Comparison of ENCODE assay signal across 7 cellular contexts in the genomic region with DNA sequence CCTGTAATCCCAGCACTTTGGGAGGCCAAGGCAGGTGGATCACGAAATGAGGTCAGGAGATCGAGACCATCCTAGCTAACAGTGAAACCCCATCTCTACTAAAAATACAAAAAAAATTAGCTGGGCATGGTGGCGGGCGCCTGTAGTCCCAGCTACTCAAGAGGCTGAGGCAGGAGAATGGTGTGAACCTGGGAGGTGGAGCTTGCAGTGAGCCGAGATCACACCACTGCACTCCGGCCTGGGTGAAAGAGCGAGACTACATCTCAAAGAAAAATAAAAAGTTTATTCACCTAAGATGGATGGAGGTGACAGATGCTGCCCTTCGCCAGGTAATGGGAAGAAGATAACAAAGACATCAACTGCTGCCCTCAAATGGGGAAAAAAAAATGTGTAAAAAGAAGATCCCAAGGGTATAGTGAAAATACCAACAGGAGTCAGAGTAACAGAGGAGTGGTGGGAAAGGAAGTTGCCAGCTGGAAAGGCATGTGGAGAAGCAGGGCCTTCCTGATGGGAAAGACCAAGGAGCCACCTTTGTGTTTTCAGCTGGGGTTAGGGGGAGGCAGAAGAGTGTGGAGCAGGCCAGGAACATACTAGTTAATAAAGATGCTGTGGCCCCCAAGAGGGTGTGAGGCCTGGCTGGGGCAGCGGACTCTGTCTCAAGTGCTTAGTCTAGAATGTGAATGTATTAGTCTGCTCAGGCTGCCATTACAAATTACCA. TPM values are rescaled to one million over a fixed set of nuclear protein-coding genes. Genes with fewer than 3 reads are reported as not detected.
A peak's percentile ranks its signal among the peaks of the same experiment; 100 is the strongest.
DNase-seq lines count a peak whose midpoint lies in the region; ATAC-seq, FAIRE-seq and TF ChIP-seq lines count a peak whose summit lies in the region.
"Not testable (repeated sequence)": the region's sequence is repeated elsewhere in the genome, so short reads cannot be mapped to it uniquely, and the experiment has no call there.

No MANE protein-coding gene starts in this region.

- not testable (repeated sequence) for FAIRE-seq in K562 (lab: Jason Lieb, UNC)

- peaks cover 16% of the 10 kb centered on the region for H3K36me3 ChIP-seq in CD4-positive, alpha-beta memory T cell (ENCODE audit: insufficient read depth, low read length)
- H3K36me3 ChIP-seq in K562 (ENCODE audit: control insufficient read depth, insufficient read depth, low read length) (peaks cover 62% of the 10 kb centered on the region), osteoblast (ENCODE audit: insufficient read depth, low read length) (peaks cover 18% of the 10 kb centered on the region)

- not testable (repeated sequence) for DNase-seq in CD4-positive, alpha-beta memory T cell; activated CD8-positive, alpha-beta memory T cell treated with anti-CD3 and anti-CD28 coated beads, Interleukin-2, amount 10 ng/mL, durations not matched to agents 7 days and 5 days; endothelial cell (ENCODE audit: low spot score); osteoblast (ENCODE audit: insufficient read length, low spot score, missing footprints)
- DNase-seq in NCI-H2171 treated with DMSO at 0.1 percent for 48 hours (lab: John Stamatoyannopoulos, UW) (peak; percentile 91), K562 (ENCODE audit: extremely low read depth in 1 of 4, low spot score in 3 of 4) (peak in 1 of 4 experiments; percentile 30)

- H3K9me3 ChIP-seq in CD4-positive, alpha-beta memory T cell (ENCODE audit: control insufficient read depth in 1 of 2, low read length in 2 of 2); K562 (replicated peaks; ENCODE audit: control insufficient read depth, insufficient read depth, low read depth, low read length); osteoblast (ENCODE audit: low read depth, low read length): not testable (repeated sequence)

- peaks cover 38% of the 10 kb centered on the region for H3K79me2 ChIP-seq in K562 (ENCODE audit: control insufficient read depth, insufficient read depth, low read length)
- peaks cover 24% of the 10 kb centered on the region for H3K79me2 ChIP-seq in osteoblast (ENCODE audit: insufficient read depth, low read length)

- H3K4me2 ChIP-seq in K562 (ENCODE audit: insufficient read depth, low read length); osteoblast (ENCODE audit: insufficient read depth, low read length): not testable (repeated sequence)

- not testable (repeated sequence) for H3K4me1 ChIP-seq in CD4-positive, alpha-beta memory T cell (ENCODE audit: insufficient read depth, low read length); osteoblast (ENCODE audit: insufficient read depth, low read length)
- peaks cover 5 to 18% of the 10 kb centered on the region in 2 experiments for H3K4me1 ChIP-seq in K562 (replicated peaks in 1 of 2; ENCODE audit: control insufficient read depth in 2 of 2, insufficient read depth in 2 of 2, low read length in 2 of 2)

- not testable (repeated sequence) for TF ChIP-seq EP300 in K562 (IDR thresholded peaks at IDR 0.05; ENCODE audit: low read length)

- intact Hi-C loops in CD4-positive, alpha-beta memory T cell (cut with micrococcal nuclease); K562 (cut with micrococcal nuclease): not testable (repeated sequence)

- H2AFZ ChIP-seq in K562 (ENCODE audit: low read depth, low read length); osteoblast (ENCODE audit: low read length): not testable (repeated sequence)

- not testable (repeated sequence) for H3K27me3 ChIP-seq in CD4-positive, alpha-beta memory T cell (ENCODE audit: insufficient read depth, low read length); K562 (ENCODE audit: control insufficient read depth in 2 of 2, insufficient read depth in 2 of 2, low read length in 2 of 2); osteoblast (ENCODE audit: insufficient read depth, low read length)

- not testable (repeated sequence) for TF ChIP-seq POLR2A in K562 (conservative IDR thresholded peaks at IDR 0.05)

- peaks cover 5 to 22% (median 10%) of the 10 kb centered on the region in 4 donors for H3K4me1 Mint-ChIP-seq in CD4-positive, alpha-beta memory T cell
- H3K4me1 Mint-ChIP-seq in activated CD8-positive, alpha-beta memory T cell treated with anti-CD3 and anti-CD28 coated beads, Interleukin-2, amount 10 ng/mL, durations not matched to agents 7 days and 5 days: peaks cover 20% of the 10 kb centered on the region
- H3K4me1 Mint-ChIP-seq in endothelial cell (ENCODE audit: unreplicated experiment): peaks cover 19% of the 10 kb centered on the region
- H3K4me1 Mint-ChIP-seq in stimulated activated memory B cell treated with anti-CD40 and anti-IgM and Interleukin-4, amounts not matched to agents 10 μg/mL and 1 μg/mL and 100 μg/mL, for 72 hours: peaks cover 43% of the 10 kb centered on the region

- H3K27me3 Mint-ChIP-seq in CD4-positive, alpha-beta memory T cell; activated CD8-positive, alpha-beta memory T cell treated with anti-CD3 and anti-CD28 coated beads, Interleukin-2, amount 10 ng/mL, durations not matched to agents 7 days and 5 days; endothelial cell (ENCODE audit: unreplicated experiment); stimulated activated memory B cell treated with anti-CD40 and anti-IgM and Interleukin-4, amounts not matched to agents 10 μg/mL and 1 μg/mL and 100 μg/mL, for 72 hours: not testable (repeated sequence)

- not testable (repeated sequence) for H4K20me1 ChIP-seq in K562 (replicated peaks; ENCODE audit: control insufficient read depth, insufficient read depth, low read length); osteoblast (ENCODE audit: insufficient read depth, low read length)

- CTCF ChIA-PET in CD4-positive, alpha-beta memory T cell (lab: Charles Lee; ENCODE audit: partially characterized antibody); activated CD8-positive, alpha-beta memory T cell treated with anti-CD3 and anti-CD28 coated beads, Interleukin-2, amount 10 ng/mL, durations not matched to agents 7 days and 5 days (lab: Charles Lee); K562 (lab: Yijun Ruan, JAX; ENCODE audit: low intra/inter-chr PET ratio): not testable (repeated sequence)

- H3K9me1 ChIP-seq in K562 (ENCODE audit: control insufficient read depth, insufficient read depth, low read length): not testable (repeated sequence)

- H3K4me3 Mint-ChIP-seq in CD4-positive, alpha-beta memory T cell; activated CD8-positive, alpha-beta memory T cell treated with anti-CD3 and anti-CD28 coated beads, Interleukin-2, amount 10 ng/mL, durations not matched to agents 7 days and 5 days; stimulated activated memory B cell treated with anti-CD40 and anti-IgM and Interleukin-4, amounts not matched to agents 10 μg/mL and 1 μg/mL and 100 μg/mL, for 72 hours: not testable (repeated sequence)
- H3K4me3 Mint-ChIP-seq in endothelial cell (ENCODE audit: unreplicated experiment): peak overlapping the region; percentile 7

- H3K9ac ChIP-seq in K562 (ENCODE audit: insufficient read depth in 1 of 2, low read depth in 2 of 2, low read length in 2 of 2): not testable (repeated sequence)

- ATAC-seq in activated CD8-positive, alpha-beta memory T cell treated with anti-CD3 and anti-CD28 coated beads, Interleukin-2, amount 10 ng/mL, durations not matched to agents 7 days and 5 days; K562; stimulated activated memory B cell treated with anti-CD40 and anti-IgM and Interleukin-4, amounts not matched to agents 10 μg/mL and 1 μg/mL and 100 μg/mL, for 72 hours: not testable (repeated sequence)

- peaks cover 7 to 38% of the 10 kb centered on the region in 2 donors for H3K36me3 Mint-ChIP-seq in CD4-positive, alpha-beta memory T cell
- peaks cover 23% of the 10 kb centered on the region for H3K36me3 Mint-ChIP-seq in activated CD8-positive, alpha-beta memory T cell treated with anti-CD3 and anti-CD28 coated beads, Interleukin-2, amount 10 ng/mL, durations not matched to agents 7 days and 5 days
- not testable (repeated sequence) for H3K36me3 Mint-ChIP-seq in endothelial cell (ENCODE audit: low read depth, unreplicated experiment)
- peaks cover 15% of the 10 kb centered on the region for H3K36me3 Mint-ChIP-seq in stimulated activated memory B cell treated with anti-CD40 and anti-IgM and Interleukin-4, amounts not matched to agents 10 μg/mL and 1 μg/mL and 100 μg/mL, for 72 hours

- in situ Hi-C loops in K562 (cut with MboI): not testable (repeated sequence)

- TF ChIP-seq CTCF in K562 (IDR thresholded peaks at IDR 0.05 in 2 of 3, conservative IDR thresholded peaks at IDR 0.05 in 1 of 3; ENCODE audit: insufficient read depth in 2 of 3, low read depth in 1 of 3, low read length in 3 of 3); endothelial cell (IDR thresholded peaks at IDR 0.05; ENCODE audit: unreplicated experiment); osteoblast (IDR thresholded peaks at IDR 0.05; ENCODE audit: extremely low read depth, low read depth, low read length): not testable (repeated sequence)

- WGBS in K562 (ENCODE audit: insufficient coverage, low coverage, missing lambda C conversion rate): 95% methylated on average over 9 of the region's 9 CpGs

- peak overlapping the region in 5 of 7 donors; percentile 7 to 85 (median 44) for H3K27ac Mint-ChIP-seq in CD4-positive, alpha-beta memory T cell
- H3K27ac Mint-ChIP-seq in activated CD8-positive, alpha-beta memory T cell treated with anti-CD3 and anti-CD28 coated beads, Interleukin-2, amount 10 ng/mL, durations not matched to agents 7 days and 5 days: peak overlapping the region; percentile 45
- peak overlapping the region; percentile 70 for H3K27ac Mint-ChIP-seq in endothelial cell (ENCODE audit: unreplicated experiment)
- peak overlapping the region; percentile 1 for H3K27ac Mint-ChIP-seq in stimulated activated memory B cell treated with anti-CD40 and anti-IgM and Interleukin-4, amounts not matched to agents 10 μg/mL and 1 μg/mL and 100 μg/mL, for 72 hours

- not testable (repeated sequence) for H3K27ac ChIP-seq in CD4-positive, alpha-beta memory T cell (ENCODE audit: low read depth, low read length); K562 (ENCODE audit: extremely low read depth, low read depth, low read length)
- peak overlapping the region; percentile 43 for H3K27ac ChIP-seq in osteoblast (ENCODE audit: low read depth, low read length)

- not testable (repeated sequence) for H3K4me3 ChIP-seq in CD4-positive, alpha-beta memory T cell (ENCODE audit: low read length in 2 of 2); K562; osteoblast (ENCODE audit: insufficient read depth, low read length)

- H3K9me3 Mint-ChIP-seq in CD4-positive, alpha-beta memory T cell; activated CD8-positive, alpha-beta memory T cell treated with anti-CD3 and anti-CD28 coated beads, Interleukin-2, amount 10 ng/mL, durations not matched to agents 7 days and 5 days (ENCODE audit: low read depth); endothelial cell (ENCODE audit: unreplicated experiment); stimulated activated memory B cell treated with anti-CD40 and anti-IgM and Interleukin-4, amounts not matched to agents 10 μg/mL and 1 μg/mL and 100 μg/mL, for 72 hours: not testable (repeated sequence)

- TF ChIP-seq RAD21 in K562 (CRISPR knock-in tag; conservative IDR thresholded peaks at IDR 0.05 in 1 of 2, IDR thresholded peaks at IDR 0.05 in 1 of 2): not testable (repeated sequence)

- POLR2A ChIA-PET in CD4-positive, alpha-beta memory T cell (lab: Charles Lee; ENCODE audit: partially characterized antibody): not testable (repeated sequence)
- POLR2A ChIA-PET in K562 (lab: Yijun Ruan, JAX): interaction anchor here (0.6 to 11.9 kb wide), 7 partner anchors 12 to 494 kb away, joined by 3 to 284 read pairs (median 4); a partner anchor contains a TSS

- BruUV-seq in K562 (replicated peaks; lab: Mats Ljungman, UMichigan): not testable (repeated sequence)

RNA-seq across cellular contexts. Expression of a gene that starts 4.3 kb away (rescaled TPM):
- 10 to 100 TPM; 16.2 to 16.8 TPM for total RNA-seq in CD4-positive, alpha-beta memory T cell
- polyA plus RNA-seq in CD4-positive, alpha-beta memory T cell: 10 to 100 TPM; 56.1 to 79.3 TPM
- 10 to 100 TPM; 27.0 to 32.4 TPM for total RNA-seq in activated CD8-positive, alpha-beta memory T cell treated with anti-CD3 and anti-CD28 coated beads, Interleukin-2, amount 10 ng/mL, durations not matched to agents 7 days and 5 days
- total RNA-seq in K562 (2011; cell fraction: chromatin; rRNA removed; ENCODE audit: low replicate concordance): 13.9 and 26.1 TPM in 2 replicates
- total RNA-seq in K562 (2011; cell fraction: nucleolus; rRNA removed): 29.0 and 32.5 TPM in 2 replicates
- 25.1 and 32.0 TPM in 2 replicates for total RNA-seq in K562 (2011; cell fraction: nucleoplasm; rRNA removed)
- 160 and 182 TPM in 2 replicates for total RNA-seq in K562 (2014; rRNA removed)
- total RNA-seq in K562 (2014; rRNA removed; fragmentation: Illumina TruSeq; extraction: Trizol): 208 and 209 TPM in 2 replicates
- 181 and 198 TPM in 2 replicates for total RNA-seq in K562 (2015; rRNA removed; fragmentation: Illumina TruSeq; extraction: Trizol)
- 132 and 144 TPM in 2 replicates for total RNA-seq in K562 (2021)
- polyA plus RNA-seq in K562 (2011; rRNA removed): 175 and 219 TPM in 2 replicates
- polyA plus RNA-seq in K562 (2011; cell fraction: cytosol; rRNA removed): 88.3 and 113 TPM in 2 replicates
- 34.6 and 66.5 TPM in 2 replicates for polyA plus RNA-seq in K562 (2011; cell fraction: nucleus; rRNA removed)
- polyA plus RNA-seq in K562 (2012): 159 TPM in 2 replicates
- polyA plus RNA-seq in K562 (2014; fragmentation: Illumina TruSeq; extraction: Trizol): 197 and 237 TPM in 2 replicates
- 100 to 1,000 TPM; 601 to 652 TPM for polyA plus RNA-seq in K562 (2014; fragmentation: Nextera tagmentation; extraction: Ambion mirVana)
- 223 TPM in 2 replicates for polyA plus RNA-seq in K562 (2014; rRNA removed)
- 52.5 and 73.2 TPM in 2 replicates for polyA minus RNA-seq in K562 (2011; rRNA and poly(A)+ RNA removed)
- polyA minus RNA-seq in K562 (2011; cell fraction: cytosol; rRNA and poly(A)+ RNA removed): 31.3 and 34.3 TPM in 2 replicates
- polyA minus RNA-seq in K562 (2011; cell fraction: nucleus; rRNA and poly(A)+ RNA removed): 12.0 and 31.3 TPM in 2 replicates
- total RNA-seq in endothelial cell (ENCODE audit: unreplicated experiment): 19.9 TPM
- 34.4 and 35.1 TPM in 2 replicates for total RNA-seq in osteoblast

RNA-seq across cellular contexts. Expression of a gene that starts 5.1 kb away (rescaled TPM):
- total RNA-seq in CD4-positive, alpha-beta memory T cell: 10 to 100 TPM; 27.3 to 30.8 TPM
- polyA plus RNA-seq in CD4-positive, alpha-beta memory T cell: 1 to 10 TPM; 1.4 to 7.9 TPM
- 10 to 100 TPM; 57.8 to 67.0 TPM for total RNA-seq in activated CD8-positive, alpha-beta memory T cell treated with anti-CD3 and anti-CD28 coated beads, Interleukin-2, amount 10 ng/mL, durations not matched to agents 7 days and 5 days
- total RNA-seq in K562 (2011; cell fraction: chromatin; rRNA removed; ENCODE audit: low replicate concordance): 103 and 120 TPM in 2 replicates
- 79.7 and 81.6 TPM in 2 replicates for total RNA-seq in K562 (2011; cell fraction: nucleolus; rRNA removed)
- 66.5 and 67.1 TPM in 2 replicates for total RNA-seq in K562 (2011; cell fraction: nucleoplasm; rRNA removed)
- total RNA-seq in K562 (2014; rRNA removed) (58.3 and 70.6 TPM in 2 replicates), K562 (2014; rRNA removed; fragmentation: Illumina TruSeq; extraction: Trizol) (53.9 and 54.0 TPM in 2 replicates), K562 (2015; rRNA removed; fragmentation: Illumina TruSeq; extraction: Trizol) (57.5 and 58.4 TPM in 2 replicates), K562 (2021) (115 and 132 TPM in 2 replicates), endothelial cell (ENCODE audit: unreplicated experiment) (36.0 TPM), osteoblast (19.2 and 22.1 TPM in 2 replicates)
- polyA plus RNA-seq in K562 (2011; rRNA removed) (71.7 and 82.2 TPM in 2 replicates), K562 (2014; fragmentation: Illumina TruSeq; extraction: Trizol) (106 and 114 TPM in 2 replicates), K562 (2014; fragmentation: Nextera tagmentation; extraction: Ambion mirVana) (1 to 10 TPM in 1 of 2 experiments, under 1 TPM in 1; 0.96 to 1.2 TPM), K562 (2014; rRNA removed) (80.0 and 80.8 TPM in 2 replicates)
- 105 and 109 TPM in 2 replicates for polyA plus RNA-seq in K562 (2011; cell fraction: cytosol; rRNA removed)
- 104 and 124 TPM in 2 replicates for polyA plus RNA-seq in K562 (2011; cell fraction: nucleus; rRNA removed)
- 91.6 and 91.8 TPM in 2 replicates for polyA plus RNA-seq in K562 (2012)
- 93.7 and 126 TPM in 2 replicates for polyA minus RNA-seq in K562 (2011; rRNA and poly(A)+ RNA removed)
- 65.3 and 93.4 TPM in 2 replicates for polyA minus RNA-seq in K562 (2011; cell fraction: cytosol; rRNA and poly(A)+ RNA removed)
- polyA minus RNA-seq in K562 (2011; cell fraction: nucleus; rRNA and poly(A)+ RNA removed): 30.3 and 61.3 TPM in 2 replicates

RNA-seq across cellular contexts. Expression of a gene that starts 10.9 kb away (rescaled TPM):
- 10 to 100 TPM; 40.5 TPM for total RNA-seq in CD4-positive, alpha-beta memory T cell
- polyA plus RNA-seq in CD4-positive, alpha-beta memory T cell: 10 to 100 TPM; 57.3 to 58.3 TPM
- 10 to 100 TPM; 31.1 to 36.4 TPM for total RNA-seq in activated CD8-positive, alpha-beta memory T cell treated with anti-CD3 and anti-CD28 coated beads, Interleukin-2, amount 10 ng/mL, durations not matched to agents 7 days and 5 days
- 119 and 122 TPM in 2 replicates for total RNA-seq in K562 (2011; cell fraction: chromatin; rRNA removed; ENCODE audit: low replicate concordance)
- 71.8 and 76.0 TPM in 2 replicates for total RNA-seq in K562 (2011; cell fraction: nucleolus; rRNA removed)
- total RNA-seq in K562 (2011; cell fraction: nucleoplasm; rRNA removed): 107 and 142 TPM in 2 replicates
- 94.7 and 124 TPM in 2 replicates for total RNA-seq in K562 (2014; rRNA removed)
- total RNA-seq in K562 (2014; rRNA removed; fragmentation: Illumina TruSeq; extraction: Trizol): 57.2 and 59.5 TPM in 2 replicates
- total RNA-seq in K562 (2015; rRNA removed; fragmentation: Illumina TruSeq; extraction: Trizol): 61.3 and 63.2 TPM in 2 replicates
- 66.8 and 68.0 TPM in 2 replicates for total RNA-seq in K562 (2021)
- 139 and 244 TPM in 2 replicates for polyA plus RNA-seq in K562 (2011; rRNA removed)
- 164 and 257 TPM in 2 replicates for polyA plus RNA-seq in K562 (2011; cell fraction: cytosol; rRNA removed)
- 71.0 and 99.7 TPM in 2 replicates for polyA plus RNA-seq in K562 (2011; cell fraction: nucleus; rRNA removed)
- polyA plus RNA-seq in K562 (2012): 87.8 and 120 TPM in 2 replicates
- 68.6 and 73.5 TPM in 2 replicates for polyA plus RNA-seq in K562 (2014; fragmentation: Illumina TruSeq; extraction: Trizol)
- polyA plus RNA-seq in K562 (2014; fragmentation: Nextera tagmentation; extraction: Ambion mirVana): 10 to 100 TPM; 20.4 to 25.9 TPM
- 112 and 121 TPM in 2 replicates for polyA plus RNA-seq in K562 (2014; rRNA removed)
- 116 and 185 TPM in 2 replicates for polyA minus RNA-seq in K562 (2011; rRNA and poly(A)+ RNA removed)
- polyA minus RNA-seq in K562 (2011; cell fraction: cytosol; rRNA and poly(A)+ RNA removed): 49.4 and 80.5 TPM in 2 replicates
- polyA minus RNA-seq in K562 (2011; cell fraction: nucleus; rRNA and poly(A)+ RNA removed): 24.9 and 58.9 TPM in 2 replicates
- total RNA-seq in endothelial cell (ENCODE audit: unreplicated experiment): 26.6 TPM
- total RNA-seq in osteoblast: 14.8 and 15.0 TPM in 2 replicates

RNA-seq across cellular contexts. Expression of a gene that starts 42.4 kb away (rescaled TPM):
- total RNA-seq in CD4-positive, alpha-beta memory T cell: 10 to 100 TPM; 42.0 to 48.7 TPM
- polyA plus RNA-seq in CD4-positive, alpha-beta memory T cell: 100 to 1,000 TPM in 1 of 2 donors, 10 to 100 TPM in 1; 81.3 to 126 TPM
- 100 to 1,000 TPM in 1 of 2 experiments, 10 to 100 TPM in 1; 80.1 to 111 TPM for total RNA-seq in activated CD8-positive, alpha-beta memory T cell treated with anti-CD3 and anti-CD28 coated beads, Interleukin-2, amount 10 ng/mL, durations not matched to agents 7 days and 5 days
- 307 and 375 TPM in 2 replicates for total RNA-seq in K562 (2011; cell fraction: chromatin; rRNA removed; ENCODE audit: low replicate concordance)
- total RNA-seq in K562 (2011; cell fraction: nucleolus; rRNA removed): 219 and 230 TPM in 2 replicates
- 278 and 374 TPM in 2 replicates for total RNA-seq in K562 (2011; cell fraction: nucleoplasm; rRNA removed)
- 238 and 290 TPM in 2 replicates for total RNA-seq in K562 (2014; rRNA removed)
- total RNA-seq in K562 (2014; rRNA removed; fragmentation: Illumina TruSeq; extraction: Trizol): 361 and 365 TPM in 2 replicates
- total RNA-seq in K562 (2015; rRNA removed; fragmentation: Illumina TruSeq; extraction: Trizol): 330 and 363 TPM in 2 replicates
- total RNA-seq in K562 (2021): 284 and 307 TPM in 2 replicates
- polyA plus RNA-seq in K562 (2011; rRNA removed): 428 and 564 TPM in 2 replicates
- polyA plus RNA-seq in K562 (2011; cell fraction: cytosol; rRNA removed): 516 and 625 TPM in 2 replicates
- polyA plus RNA-seq in K562 (2011; cell fraction: nucleus; rRNA removed): 577 and 723 TPM in 2 replicates
- polyA plus RNA-seq in K562 (2012): 381 and 502 TPM in 2 replicates
- 551 and 645 TPM in 2 replicates for polyA plus RNA-seq in K562 (2014; fragmentation: Illumina TruSeq; extraction: Trizol)
- polyA plus RNA-seq in K562 (2014; fragmentation: Nextera tagmentation; extraction: Ambion mirVana): 100 to 1,000 TPM; 503 to 627 TPM
- 321 and 446 TPM in 2 replicates for polyA plus RNA-seq in K562 (2014; rRNA removed)
- 432 and 439 TPM in 2 replicates for polyA minus RNA-seq in K562 (2011; rRNA and poly(A)+ RNA removed)
- polyA minus RNA-seq in K562 (2011; cell fraction: cytosol; rRNA and poly(A)+ RNA removed): 143 and 172 TPM in 2 replicates
- polyA minus RNA-seq in K562 (2011; cell fraction: nucleus; rRNA and poly(A)+ RNA removed): 99.8 and 195 TPM in 2 replicates
- 86.2 TPM for total RNA-seq in endothelial cell (ENCODE audit: unreplicated experiment)
- total RNA-seq in osteoblast: 53.9 and 56.8 TPM in 2 replicates

RNA-seq across cellular contexts. Expression of a gene that starts 43.1 kb away (rescaled TPM):
- total RNA-seq in CD4-positive, alpha-beta memory T cell: under 1 TPM; 0.53 to 0.64 TPM
- polyA plus RNA-seq in CD4-positive, alpha-beta memory T cell: under 1 TPM in 1 of 2 donors, not detected in 1; 0.57 TPM
- 100 to 1,000 TPM in 1 of 2 experiments, 10 to 100 TPM in 1; 94.8 to 104 TPM for total RNA-seq in activated CD8-positive, alpha-beta memory T cell treated with anti-CD3 and anti-CD28 coated beads, Interleukin-2, amount 10 ng/mL, durations not matched to agents 7 days and 5 days
- total RNA-seq in K562 (2011; cell fraction: chromatin; rRNA removed; ENCODE audit: low replicate concordance): 810 and 853 TPM in 2 replicates
- total RNA-seq in K562 (2011; cell fraction: nucleolus; rRNA removed): 339 and 346 TPM in 2 replicates
- 307 and 398 TPM in 2 replicates for total RNA-seq in K562 (2011; cell fraction: nucleoplasm; rRNA removed)
- total RNA-seq in K562 (2014; rRNA removed) (415 and 450 TPM in 2 replicates), K562 (2014; rRNA removed; fragmentation: Illumina TruSeq; extraction: Trizol) (263 and 295 TPM in 2 replicates), K562 (2015; rRNA removed; fragmentation: Illumina TruSeq; extraction: Trizol) (239 and 251 TPM in 2 replicates), K562 (2021) (312 and 319 TPM in 2 replicates), endothelial cell (ENCODE audit: unreplicated experiment) (6.2 TPM), osteoblast (0.72 and 1.5 TPM in 2 replicates)
- polyA plus RNA-seq in K562 (2011; rRNA removed) (580 and 584 TPM in 2 replicates), K562 (2014; fragmentation: Illumina TruSeq; extraction: Trizol) (412 and 430 TPM in 2 replicates), K562 (2014; fragmentation: Nextera tagmentation; extraction: Ambion mirVana) (100 to 1,000 TPM; 276 to 465 TPM), K562 (2014; rRNA removed) (410 and 427 TPM in 2 replicates)
- polyA plus RNA-seq in K562 (2011; cell fraction: cytosol; rRNA removed): 370 and 430 TPM in 2 replicates
- 642 and 944 TPM in 2 replicates for polyA plus RNA-seq in K562 (2011; cell fraction: nucleus; rRNA removed)
- 267 and 326 TPM in 2 replicates for polyA plus RNA-seq in K562 (2012)
- polyA minus RNA-seq in K562 (2011; rRNA and poly(A)+ RNA removed): 415 and 540 TPM in 2 replicates
- polyA minus RNA-seq in K562 (2011; cell fraction: cytosol; rRNA and poly(A)+ RNA removed): 153 and 162 TPM in 2 replicates
- 185 and 445 TPM in 2 replicates for polyA minus RNA-seq in K562 (2011; cell fraction: nucleus; rRNA and poly(A)+ RNA removed)

Comparison
In these comparisons a context has a peak if more than half of its experiments do, and no peak if none do; other contexts are left out.
1. H3K27ac Mint-ChIP-seq: peak in every context shown above with its lines; median percentile 70 in endothelial cell; 45 in activated CD8-positive, alpha-beta memory T cell treated with anti-CD3 and anti-CD28 coated beads, Interleukin-2, amount 10 ng/mL, durations not matched to agents 7 days and 5 days; 44 in CD4-positive, alpha-beta memory T cell; 1 in stimulated activated memory B cell treated with anti-CD40 and anti-IgM and Interleukin-4, amounts not matched to agents 10 μg/mL and 1 μg/mL and 100 μg/mL, for 72 hours.